Comparison of ENCODE assay signal across 10 cellular contexts in genomic region chr3:184603156-184604030, GRCh38. TPM values are rescaled to one million over a fixed set of nuclear protein-coding genes. Genes with fewer than 3 reads are reported as not detected.
A peak's percentile ranks its signal among the peaks of the same experiment; 100 is the strongest.
DNase-seq lines count a peak whose midpoint lies in the region; TF ChIP-seq lines count a peak whose summit lies in the region.
"Had no signal": no experiment of that assay in that cellular context is flagged by ENCODE, and none has a peak within 500 bp of the region (broad histone marks: within the 10 kb centered on the region; RNA-seq: fewer than 3 reads in every experiment).

No MANE protein-coding gene starts in this region.

- no peak for TF ChIP-seq POLR2A in testis (IDR thresholded peaks at IDR 0.05)

- peak overlapping the region; percentile 75 for H3K23ac ChIP-seq in mesendoderm (ENCODE audit: low read length)

- peaks cover 80% of the 10 kb centered on the region for H3K27me3 ChIP-seq in NT2/D1 (ENCODE audit: insufficient read depth, insufficient read length)
- peaks cover 20% of the 10 kb centered on the region in 2 donors for H3K27me3 ChIP-seq in duodenal mucosa (ENCODE audit: control insufficient read depth in 1 of 2, insufficient read depth in 2 of 2, low read length in 2 of 2)
- H3K27me3 ChIP-seq in mesendoderm (ENCODE audit: insufficient read depth, low read length, poor library complexity) = no peaks in the 10 kb centered on the region
- H3K27me3 ChIP-seq in testis = no peaks in the 10 kb centered on the region

- H2AK5ac ChIP-seq in mesendoderm (ENCODE audit: low read length) = peak overlapping the region; percentile 63

- no CpG with 5 or more reads among the region's 20 CpGs for WGBS in mesendoderm (ENCODE audit: extremely low coverage, insufficient coverage, low lambda C conversion rate)
- 11 to 13% methylated on average over 18 to 20 of the region's 20 CpGs for WGBS in testis, 2 donors

- H3K4me2 ChIP-seq in mesendoderm (ENCODE audit: low read length) = peak overlapping the region; percentile 68

- H4K8ac ChIP-seq in mesendoderm (ENCODE audit: low read depth, low read length) = no peak overlapping the region

- H3K79me2 ChIP-seq in mesendoderm (ENCODE audit: control insufficient read depth, insufficient read depth, low read length) = no peaks in the 10 kb centered on the region

- H3K79me1 ChIP-seq in mesendoderm (ENCODE audit: low read length) = no peaks in the 10 kb centered on the region

- H3K4me3 ChIP-seq in NT2/D1 (ENCODE audit: insufficient read length, low read depth) = peak overlapping the region; percentile 47
- peak overlapping the region; percentile 57 to 62 for H3K4me3 ChIP-seq in duodenal mucosa (ENCODE audit: low read depth in 1 of 2, low read length in 2 of 2)
- no peak overlapping the region for H3K4me3 ChIP-seq in mesendoderm (ENCODE audit: low read length)
- H3K4me3 ChIP-seq in testis = peak overlapping the region; percentile 13 to 64

- no peak overlapping the region for H2BK15ac ChIP-seq in mesendoderm (replicated peaks; ENCODE audit: low read depth)

- peak overlapping the region; percentile 77 for H3K9ac ChIP-seq in NT2/D1 (ENCODE audit: insufficient read length, low read depth)
- peak overlapping the region in 1 of 2 donors; percentile 15 for H3K9ac ChIP-seq in duodenal mucosa (ENCODE audit: low read depth in 1 of 2, low read length in 2 of 2)
- peak overlapping the region; percentile 82 for H3K9ac ChIP-seq in mesendoderm (ENCODE audit: low read length)

- H3K9me3 ChIP-seq in NT2/D1 (ENCODE audit: insufficient read depth, low read length) = no peaks in the 10 kb centered on the region
- no peaks in the 10 kb centered on the region for H3K9me3 ChIP-seq in duodenal mucosa (ENCODE audit: control insufficient read depth in 1 of 2, low read length in 2 of 2)
- no peaks in the 10 kb centered on the region for H3K9me3 ChIP-seq in testis

- H2BK120ac ChIP-seq in mesendoderm (ENCODE audit: low read depth, low read length) = peak overlapping the region; percentile 86

- H3K56ac ChIP-seq in mesendoderm (ENCODE audit: low read length) = peak overlapping the region; percentile 97

- H2BK5ac ChIP-seq in mesendoderm (ENCODE audit: low read length) = peak overlapping the region; percentile 93

- no peaks in the 10 kb centered on the region for H3K36me3 ChIP-seq in NT2/D1 (ENCODE audit: insufficient read depth, insufficient read length, low read length)
- no peaks in the 10 kb centered on the region for H3K36me3 ChIP-seq in duodenal mucosa (ENCODE audit: control insufficient read depth in 1 of 2, insufficient read depth in 2 of 2, low read length in 2 of 2)
- no peaks in the 10 kb centered on the region for H3K36me3 ChIP-seq in mesendoderm (ENCODE audit: control insufficient read depth, insufficient read depth, low read length)
- no peaks in the 10 kb centered on the region for H3K36me3 ChIP-seq in testis (ENCODE audit: low read depth, missing control alignments)

- peak overlapping the region; percentile 98 for H3K4ac ChIP-seq in mesendoderm (ENCODE audit: low read depth, low read length)

- peak overlapping the region; percentile 98 for H3K18ac ChIP-seq in mesendoderm (ENCODE audit: low read length)

- H3K27ac ChIP-seq in duodenal mucosa (ENCODE audit: low read depth, low read length) (no peak overlapping the region), mesendoderm (ENCODE audit: low read depth, low read length) (peak overlapping the region; percentile 84), testis (peak overlapping the region; percentile 61 to 63)

- peaks cover 9% of the 10 kb centered on the region for H3K4me1 ChIP-seq in NT2/D1 (ENCODE audit: insufficient read depth, insufficient read length)
- peaks cover 27 to 31% of the 10 kb centered on the region in 2 donors for H3K4me1 ChIP-seq in duodenal mucosa (ENCODE audit: control insufficient read depth in 1 of 2, insufficient read depth in 2 of 2, low read length in 2 of 2)
- peaks cover 12% of the 10 kb centered on the region for H3K4me1 ChIP-seq in mesendoderm (ENCODE audit: control insufficient read depth, low read depth, low read length)
- H3K4me1 ChIP-seq in testis = peaks cover 35% of the 10 kb centered on the region

- DNase-seq in NT2/D1 (ENCODE audit: low read depth, low spot score) (no peak), mesendoderm (peak; percentile 90), testis (no peak), NCI-H146 (lab: John Stamatoyannopoulos, UW) (no peak), dedifferentiated amniotic fluid mesenchymal stem cell (ENCODE audit: extremely low spot score) (no peak), NCI-H128 (lab: John Stamatoyannopoulos, UW; ENCODE audit: unreplicated experiment) (no peak), DMS53 (lab: John Stamatoyannopoulos, UW) (no peak)
- DNase-seq: activated CD4-positive, alpha-beta T cell treated with anti-CD3 and anti-CD28 coated beads for 4 hours; MV-4-11 had no signal

- no peak for TF ChIP-seq CTCF in testis (IDR thresholded peaks at IDR 0.05)

- intact Hi-C loops in testis (cut with DNase I; ENCODE audit: low total_unique reads) = no loop called here

- no peak overlapping the region for H4K5ac ChIP-seq in mesendoderm (ENCODE audit: low read length)

RNA-seq across cellular contexts. Expression of gene EPHB3, which starts 41.8 kb away (rescaled TPM):
- polyA plus RNA-seq in mesendoderm (2013, experiment 1 of 2) = 2.4 TPM
- 1.9 TPM for polyA plus RNA-seq in mesendoderm (2013, experiment 2 of 2)
- 1 to 10 TPM; 2.0 to 2.3 TPM for total RNA-seq in testis
- polyA plus RNA-seq in testis (ENCODE audit: insufficient read depth, low read depth, low replicate concordance) = 2.6 TPM
